13 cellular contexts compared by ENCODE assay signal in the genomic region with DNA sequence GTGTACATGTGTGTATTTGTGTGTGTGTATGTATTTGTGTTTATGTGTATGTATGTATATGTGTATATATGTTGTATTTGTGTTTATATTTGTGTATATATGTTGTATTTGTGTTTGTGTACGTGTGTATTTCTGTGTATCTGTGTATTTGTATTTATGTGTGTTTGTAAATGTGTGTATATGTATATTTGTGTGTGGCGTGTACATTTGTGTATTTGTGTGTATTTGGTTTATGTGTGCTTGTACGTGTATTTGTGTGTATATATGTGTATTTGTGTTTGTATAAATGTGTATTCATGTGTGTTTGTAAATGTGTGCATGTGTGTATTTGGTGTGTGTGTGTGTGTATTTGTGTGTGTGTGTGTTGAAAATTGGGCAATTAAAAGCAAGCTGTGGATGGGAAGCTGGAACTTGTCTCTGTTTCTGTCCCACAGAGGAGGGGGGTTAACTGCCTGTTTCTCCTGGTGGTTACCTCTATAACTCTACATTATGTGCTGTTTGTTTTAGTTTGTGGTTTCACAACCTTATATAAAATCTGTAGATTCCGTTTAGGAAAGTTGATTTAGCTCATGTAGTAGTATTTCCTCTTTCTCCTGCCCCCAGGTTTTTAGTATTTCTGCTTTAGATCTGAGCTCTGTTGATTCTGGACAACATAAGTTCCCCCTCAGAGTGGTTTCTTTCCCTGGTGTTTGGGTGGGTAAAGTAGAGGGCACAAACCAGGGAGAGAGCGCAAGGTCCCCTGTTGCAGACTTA. TPM values are rescaled to one million over a fixed set of nuclear protein-coding genes. Genes with fewer than 3 reads are reported as not detected.
A peak's percentile ranks its signal among the peaks of the same experiment; 100 is the strongest.
DNase-seq lines count a peak whose midpoint lies in the region; ATAC-seq and TF ChIP-seq lines count a peak whose summit lies in the region.
"Had no signal": no experiment of that assay in that cellular context is flagged by ENCODE, and none has a peak within 500 bp of the region (broad histone marks: within the 10 kb centered on the region; RNA-seq: fewer than 3 reads in every experiment).

No MANE protein-coding gene starts in this region.

- peaks cover 0 to 4% (median 0%) of the 10 kb centered on the region in 7 donors for H3K9me3 Mint-ChIP-seq in CD4-positive, CD25-positive, alpha-beta regulatory T cell
- H3K9me3 Mint-ChIP-seq in activated naive CD8-positive, alpha-beta T cell treated with anti-CD3 and anti-CD28 coated beads, Interleukin-2, amount 10 ng/mL, durations not matched to agents 7 days and 5 days, result peaks cover 3% of the 10 kb centered on the region

- H3K36me3 ChIP-seq in CD4-positive, CD25-positive, alpha-beta regulatory T cell (ENCODE audit: control insufficient read depth, insufficient read depth, low read length), result peaks cover 15% of the 10 kb centered on the region
- H3K36me3 ChIP-seq in HUES64 (ENCODE audit: insufficient read depth, low read length), result peaks cover 18% of the 10 kb centered on the region
- H3K36me3 ChIP-seq in mucosa of rectum (ENCODE audit: control insufficient read depth in 2 of 2, insufficient read depth in 2 of 2, low read length in 2 of 2), result peaks cover 2 to 3% of the 10 kb centered on the region in 2 donors
- H3K36me3 ChIP-seq in A673 (ENCODE audit: insufficient read depth, low read length, poor library complexity, severe bottlenecking), result peaks cover 2% of the 10 kb centered on the region

- TF ChIP-seq CTCF in A673 (conservative IDR thresholded peaks at IDR 0.05; ENCODE audit: low read depth, low read length), result no peak

- no peak for ATAC-seq in CD4-positive, CD25-positive, alpha-beta regulatory T cell (ENCODE audit: low read depth in 2 of 2)
- ATAC-seq in activated naive CD8-positive, alpha-beta T cell treated with anti-CD3 and anti-CD28 coated beads, Interleukin-2, amount 10 ng/mL, durations not matched to agents 7 days and 5 days (ENCODE audit: low read depth), result no peak
- ATAC-seq in HG03139 (IDR thresholded peaks at IDR 0.05; ENCODE audit: unreplicated experiment) (no peak), GM18520 (IDR thresholded peaks at IDR 0.05; ENCODE audit: unreplicated experiment) (no peak), GM18498 (IDR thresholded peaks at IDR 0.05; ENCODE audit: unreplicated experiment) (no peak)
- ATAC-seq: gastroesophageal sphincter had no signal

- no peak overlapping the region for H3K4me3 ChIP-seq in CD4-positive, CD25-positive, alpha-beta regulatory T cell (ENCODE audit: low read depth, low read length)
- H3K4me3 ChIP-seq in HUES64 (ENCODE audit: low read length) (no peak overlapping the region), mucosa of rectum (ENCODE audit: low read length in 2 of 2) (no peak overlapping the region), A673 (ENCODE audit: low read depth, low read length, poor library complexity, severe bottlenecking) (no peak overlapping the region)
- H3K4me3 ChIP-seq: gastroesophageal sphincter, testis had no signal

- intact Hi-C loops in A673 (cut with micrococcal nuclease; ENCODE audit: unreplicated experiment), result no loop called here

- POLR2A ChIA-PET in activated naive CD8-positive, alpha-beta T cell treated with anti-CD3 and anti-CD28 coated beads, Interleukin-2, amount 10 ng/mL, durations not matched to agents 7 days and 5 days (lab: Charles Lee), result no interaction called here
- POLR2A ChIA-PET in A673 (lab: Charles Lee; ENCODE audit: low non-redundant PET), result no interaction called here

- no TSS peak for BruUV-seq in A673 (replicated peaks; lab: Mats Ljungman, UMichigan)

- H3K27me3 Mint-ChIP-seq in CD4-positive, CD25-positive, alpha-beta regulatory T cell, result no peaks in the 10 kb centered on the region
- no peaks in the 10 kb centered on the region for H3K27me3 Mint-ChIP-seq in activated naive CD8-positive, alpha-beta T cell treated with anti-CD3 and anti-CD28 coated beads, Interleukin-2, amount 10 ng/mL, durations not matched to agents 7 days and 5 days

- H3K4me1 ChIP-seq in CD4-positive, CD25-positive, alpha-beta regulatory T cell (ENCODE audit: control insufficient read depth, insufficient read depth, low read length, poor library complexity, severe bottlenecking), result no peaks in the 10 kb centered on the region
- H3K4me1 ChIP-seq in HUES64 (ENCODE audit: insufficient read depth, low read length), result peaks cover 24% of the 10 kb centered on the region
- H3K4me1 ChIP-seq in mucosa of rectum (ENCODE audit: control insufficient read depth in 2 of 2, insufficient read depth in 2 of 2, low read length in 2 of 2), result peaks cover 32 to 38% of the 10 kb centered on the region in 2 donors
- H3K4me1 ChIP-seq in A673 (ENCODE audit: insufficient read depth, low read length, poor library complexity, severe bottlenecking), result no peaks in the 10 kb centered on the region

- no peak overlapping the region for H3K27ac ChIP-seq in CD4-positive, CD25-positive, alpha-beta regulatory T cell (ENCODE audit: insufficient read depth, low read length, poor library complexity, severe bottlenecking)
- H3K27ac ChIP-seq in HUES64 (ENCODE audit: low read depth, low read length), result 0 out of 2 replicates have a peak overlapping the region, but pooled peaks have one; percentile 30
- H3K27ac ChIP-seq in mucosa of rectum (ENCODE audit: low read depth in 2 of 2, low read length in 2 of 2), result peak overlapping the region; percentile 61 to 66
- no peak overlapping the region for H3K27ac ChIP-seq in A673 (ENCODE audit: low read depth, low read length, poor library complexity, severe bottlenecking)
- H3K27ac ChIP-seq: gastroesophageal sphincter, testis had no signal

- no peak for DNase-seq in CD4-positive, CD25-positive, alpha-beta regulatory T cell
- no peak for DNase-seq in activated naive CD8-positive, alpha-beta T cell treated with anti-CD3 and anti-CD28 coated beads, Interleukin-2, amount 10 ng/mL, durations not matched to agents 7 days and 5 days
- DNase-seq in A673 (ENCODE audit: low spot score), result no peak
- DNase-seq: GF-D8, NCI-H524 treated with DMSO at 0.1 percent for 48 hours, Right ventricle myocardium superior, testis had no signal

- CTCF ChIA-PET in A673 (lab: Charles Lee), result no interaction called here

- no peaks in the 10 kb centered on the region for H3K27me3 ChIP-seq in CD4-positive, CD25-positive, alpha-beta regulatory T cell (ENCODE audit: control insufficient read depth, insufficient read depth, low read length)
- H3K27me3 ChIP-seq in HUES64 (ENCODE audit: insufficient read depth, low read length) (no peaks in the 10 kb centered on the region), mucosa of rectum (ENCODE audit: control insufficient read depth in 2 of 2, insufficient read depth in 2 of 2, low read length in 2 of 2) (no peaks in the 10 kb centered on the region), A673 (replicated peaks; ENCODE audit: insufficient read depth, low read depth, low read length, poor library complexity) (no peaks in the 10 kb centered on the region)
- H3K27me3 ChIP-seq: gastroesophageal sphincter, testis had no signal

- peak overlapping the region; percentile 25 to 70 (median 68) for H3K27ac Mint-ChIP-seq in CD4-positive, CD25-positive, alpha-beta regulatory T cell
- H3K27ac Mint-ChIP-seq in activated naive CD8-positive, alpha-beta T cell treated with anti-CD3 and anti-CD28 coated beads, Interleukin-2, amount 10 ng/mL, durations not matched to agents 7 days and 5 days, result peak overlapping the region; percentile 34

- 90% methylated on average over 4 of the region's 5 CpGs for WGBS in HUES64

- H3K9ac ChIP-seq in HUES64 (ENCODE audit: low read depth, low read length), result no peak overlapping the region
- no peak overlapping the region for H3K9ac ChIP-seq in mucosa of rectum (ENCODE audit: low read depth in 1 of 2, low read length in 2 of 2)

- no peak overlapping the region for H3K4me3 Mint-ChIP-seq in CD4-positive, CD25-positive, alpha-beta regulatory T cell
- H3K4me3 Mint-ChIP-seq in activated naive CD8-positive, alpha-beta T cell treated with anti-CD3 and anti-CD28 coated beads, Interleukin-2, amount 10 ng/mL, durations not matched to agents 7 days and 5 days, result no peak overlapping the region

- H3K36me3 Mint-ChIP-seq in CD4-positive, CD25-positive, alpha-beta regulatory T cell, result peaks cover 12% of the 10 kb centered on the region
- peaks cover 12% of the 10 kb centered on the region for H3K36me3 Mint-ChIP-seq in activated naive CD8-positive, alpha-beta T cell treated with anti-CD3 and anti-CD28 coated beads, Interleukin-2, amount 10 ng/mL, durations not matched to agents 7 days and 5 days

- H3K9me3 ChIP-seq in CD4-positive, CD25-positive, alpha-beta regulatory T cell (ENCODE audit: control insufficient read depth in 2 of 2, low read length in 2 of 2), result peaks cover 4 to 5% of the 10 kb centered on the region in 2 experiments
- H3K9me3 ChIP-seq in HUES64 (ENCODE audit: insufficient read depth, low read depth, low read length), result no peaks in the 10 kb centered on the region
- no peaks in the 10 kb centered on the region for H3K9me3 ChIP-seq in mucosa of rectum (ENCODE audit: control insufficient read depth in 2 of 2, low read length in 2 of 2)
- H3K9me3 ChIP-seq in A673 (ENCODE audit: low read depth, low read length, poor library complexity, severe bottlenecking), result no peaks in the 10 kb centered on the region
- H3K9me3 ChIP-seq: testis had no signal

- H3K4me1 Mint-ChIP-seq in CD4-positive, CD25-positive, alpha-beta regulatory T cell, result peaks cover 17 to 40% (median 29%) of the 10 kb centered on the region in 4 donors
- H3K4me1 Mint-ChIP-seq in activated naive CD8-positive, alpha-beta T cell treated with anti-CD3 and anti-CD28 coated beads, Interleukin-2, amount 10 ng/mL, durations not matched to agents 7 days and 5 days, result peaks cover 12% of the 10 kb centered on the region

RNA-seq across cellular contexts. Expression of gene AP2A2, which starts 28.9 kb away (rescaled TPM):
- 85.9 TPM for total RNA-seq in CD4-positive, CD25-positive, alpha-beta regulatory T cell
- 10 to 100 TPM in 1 of 4 donors, 1 to 10 TPM in 3; 6.2 to 10.2 (median 7.0) TPM for polyA plus RNA-seq in CD4-positive, CD25-positive, alpha-beta regulatory T cell
- polyA plus RNA-seq in HUES64 (2013, experiment 1 of 2), result 49.3 TPM
- 47.2 TPM for polyA plus RNA-seq in HUES64 (2013, experiment 2 of 2)
- 10 to 100 TPM; 49.1 to 52.1 TPM for total RNA-seq in activated naive CD8-positive, alpha-beta T cell treated with anti-CD3 and anti-CD28 coated beads, Interleukin-2, amount 10 ng/mL, durations not matched to agents 7 days and 5 days
- 62.0 and 68.2 TPM in 2 replicates for total RNA-seq in A673 (2021)

RNA-seq across cellular contexts. Expression of gene CHID1, which starts 44.0 kb away (rescaled TPM):
- 28.7 TPM for total RNA-seq in CD4-positive, CD25-positive, alpha-beta regulatory T cell
- polyA plus RNA-seq in CD4-positive, CD25-positive, alpha-beta regulatory T cell, result 10 to 100 TPM; 40.2 to 50.6 (median 47.7) TPM
- polyA plus RNA-seq in HUES64 (2013, experiment 1 of 2), result 48.5 TPM
- polyA plus RNA-seq in HUES64 (2013, experiment 2 of 2), result 53.3 TPM
- 10 to 100 TPM; 39.7 to 47.9 TPM for total RNA-seq in activated naive CD8-positive, alpha-beta T cell treated with anti-CD3 and anti-CD28 coated beads, Interleukin-2, amount 10 ng/mL, durations not matched to agents 7 days and 5 days
- total RNA-seq in A673 (2021), result 101 and 105 TPM in 2 replicates

Comparison
In these comparisons a context has a peak if more than half of its experiments do, and no peak if none do; other contexts are left out.
1. H3K27ac ChIP-seq: peak in HUES64 (single experiment) and mucosa of rectum (2 of 2); none in CD4-positive, CD25-positive, alpha-beta regulatory T cell (single experiment) and A673 (single experiment).